ENCODE assay signal across 8 cellular contexts in the genomic region with DNA sequence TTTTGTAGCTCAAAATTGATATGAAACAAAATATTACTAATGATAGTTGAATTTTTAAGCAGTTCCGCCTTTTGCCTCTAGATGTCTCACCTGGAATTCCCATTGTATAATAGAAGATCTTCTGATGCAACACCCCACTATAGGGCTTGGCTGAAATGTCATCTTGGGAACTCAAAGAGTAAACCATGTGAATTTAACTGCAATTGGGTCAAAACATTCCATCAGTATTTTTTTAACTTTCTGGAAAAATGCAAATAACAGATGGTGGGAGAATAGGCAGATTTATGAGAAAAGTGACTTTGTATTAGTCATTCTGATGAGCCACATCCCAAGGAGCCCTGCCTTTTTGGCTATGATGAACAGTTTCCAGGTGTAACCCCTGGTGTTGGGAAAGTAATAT.
DNase-seq lines count a peak whose midpoint lies in the region; ATAC-seq and TF ChIP-seq lines count a peak whose summit lies in the region.

No MANE protein-coding gene starts in this region.

- no CpG with 5 or more reads among the region's 1 CpG for WGBS in mesenchymal stem cell

- no peak overlapping the region for H3K4me3 Mint-ChIP-seq in chondrocyte (ENCODE audit: unreplicated experiment)

- H3K27ac ChIP-seq in mesenchymal stem cell (ENCODE audit: low read length, poor library complexity, severe bottlenecking) = no peak overlapping the region

- no peak overlapping the region for H4K91ac ChIP-seq in mesenchymal stem cell (ENCODE audit: low read length)

- no peak overlapping the region for H3K27ac Mint-ChIP-seq in chondrocyte (ENCODE audit: unreplicated experiment)

- no peaks in the 10 kb centered on the region for H3K9me3 Mint-ChIP-seq in chondrocyte (ENCODE audit: low read depth)

- ATAC-seq in GM18511 (IDR thresholded peaks at IDR 0.05; ENCODE audit: unreplicated experiment) (peak; percentile 79), HG03060 (IDR thresholded peaks at IDR 0.05; ENCODE audit: low read depth, unreplicated experiment) (peak; percentile 81)

- no peak overlapping the region for H3K4ac ChIP-seq in mesenchymal stem cell (ENCODE audit: low read depth in 1 of 2, low read length in 2 of 2)

- no peak overlapping the region for H2AK5ac ChIP-seq in mesenchymal stem cell (ENCODE audit: low read length, severe bottlenecking)

- no peak overlapping the region for H4K8ac ChIP-seq in mesenchymal stem cell (ENCODE audit: low read length)

- DNase-seq in AML-193 (lab: John Stamatoyannopoulos, UW) (peak; percentile 46 to 55), NCI-H82 treated with DMSO at 0.1 percent for 48 hours (lab: John Stamatoyannopoulos, UW; ENCODE audit: unreplicated experiment) (peak; percentile 58), chondrocyte (ENCODE audit: low spot score) (no peak), mesenchymal stem cell (peak; percentile 63), posterior cingulate gyrus (no peak), NK-92 (lab: John Stamatoyannopoulos, UW; ENCODE audit: unreplicated experiment) (no peak)

- H3K27me3 Mint-ChIP-seq in chondrocyte (ENCODE audit: low read depth) = no peaks in the 10 kb centered on the region

- no peak overlapping the region for H2AFZ ChIP-seq in mesenchymal stem cell (ENCODE audit: low read depth, low read length)

- no peak overlapping the region for H3K14ac ChIP-seq in mesenchymal stem cell (ENCODE audit: low read length in 2 of 2)

- no peaks in the 10 kb centered on the region for H3K4me1 ChIP-seq in mesenchymal stem cell (ENCODE audit: control insufficient read depth, insufficient read depth, low read depth, low read length)

- no peaks in the 10 kb centered on the region for H3K36me3 ChIP-seq in mesenchymal stem cell (ENCODE audit: control insufficient read depth in 1 of 2, insufficient read depth in 2 of 2, low read depth in 1 of 2, low read length in 2 of 2)

- H3K9ac ChIP-seq in mesenchymal stem cell (ENCODE audit: low read length) = peak overlapping the region; percentile 52

- TF ChIP-seq CTCF in chondrocyte (IDR thresholded peaks at IDR 0.05) = peak; percentile 92

- H3K4me1 Mint-ChIP-seq in chondrocyte (ENCODE audit: low read depth) = peaks cover 16% of the 10 kb centered on the region

- no peak overlapping the region for H2BK5ac ChIP-seq in mesenchymal stem cell (ENCODE audit: low read depth, low read length, poor library complexity, severe bottlenecking)

- H2BK12ac ChIP-seq in mesenchymal stem cell (ENCODE audit: low read length in 2 of 2) = peak overlapping the region in 1 of 2 experiments; percentile 54

- H2BK120ac ChIP-seq in mesenchymal stem cell (ENCODE audit: low read depth, low read length) = no peak overlapping the region

- no peak overlapping the region for H3K23ac ChIP-seq in mesenchymal stem cell (ENCODE audit: low read length in 2 of 2)

- intact Hi-C loops in posterior cingulate gyrus (cut with DNase I) = no loop called here

- no peaks in the 10 kb centered on the region for H3K9me3 ChIP-seq in mesenchymal stem cell (ENCODE audit: control insufficient read depth, low read length)

- no peaks in the 10 kb centered on the region for H3K27me3 ChIP-seq in mesenchymal stem cell (ENCODE audit: control insufficient read depth in 1 of 2, insufficient read depth in 1 of 2, low read length in 2 of 2)

- H3K4me3 ChIP-seq in mesenchymal stem cell (ENCODE audit: insufficient read depth in 1 of 2, low read depth in 1 of 2, low read length in 2 of 2) = no peak overlapping the region

- no peak overlapping the region for H2BK15ac ChIP-seq in mesenchymal stem cell (ENCODE audit: low read depth, poor library complexity, severe bottlenecking)

- H3K79me1 ChIP-seq in mesenchymal stem cell (replicated peaks; ENCODE audit: low read length, poor library complexity, severe bottlenecking) = no peaks in the 10 kb centered on the region

- no peak overlapping the region for H3K18ac ChIP-seq in mesenchymal stem cell (ENCODE audit: low read depth in 1 of 2, low read length in 2 of 2)

- H3K36me3 Mint-ChIP-seq in chondrocyte (ENCODE audit: low read depth) = no peaks in the 10 kb centered on the region

- H3K4me2 ChIP-seq in mesenchymal stem cell (ENCODE audit: low read length, poor library complexity, severe bottlenecking) = no peak overlapping the region

Comparison
In these comparisons a context has a peak if more than half of its experiments do, and no peak if none do; other contexts are left out.
1. DNase-seq: peak in AML-193 (2 of 2), NCI-H82 treated with DMSO at 0.1 percent for 48 hours (single experiment) and mesenchymal stem cell (single experiment); none in chondrocyte (single experiment), posterior cingulate gyrus (0 of 10) and NK-92 (single experiment).